Comparison of ENCODE assay signal across 1 cellular context in genomic region chr12:94147991-94148840, GRCh38.
TF ChIP-seq lines count a peak whose summit lies in the region.

Gene PLXNC1 (plus strand): TSS chr12:94148577. CDS start chr12:94148972, 395 bp downstream.

TF ChIP-seq in HepG2, 621 proteins besides CTCF, POLR2A, EP300 and RAD21 (continued from another document and continues in another):
- TF ChIP-seq KLF16 (CRISPR knock-in tag; IDR thresholded peaks at IDR 0.05) (no peak), ZSCAN31 (CRISPR knock-in tag; IDR thresholded peaks at IDR 0.05; ENCODE audit: low read depth) (no peak), RCOR2 (CRISPR knock-in tag; IDR thresholded peaks at IDR 0.05) (no peak), ESRRA (CRISPR knock-in tag; IDR thresholded peaks at IDR 0.05; ENCODE audit: low read depth) (no peak), MTA3 (CRISPR knock-in tag; IDR thresholded peaks at IDR 0.05) (no peak), GABPA (IDR thresholded peaks at IDR 0.05; ENCODE audit: low read depth, low read length) (no peak), GABPA (CRISPR knock-in tag; IDR thresholded peaks at IDR 0.05; ENCODE audit: low read depth) (no peak), RNF2 (conservative IDR thresholded peaks at IDR 0.05; ENCODE audit: low read depth) (0 out of 2 replicates have a peak, but pooled peaks have one; percentile 20), ZNF709 (CRISPR knock-in tag; IDR thresholded peaks at IDR 0.05) (0 out of 2 replicates have a peak, but pooled peaks have one; percentile 2), ZNF550 (CRISPR knock-in tag; IDR thresholded peaks at IDR 0.05; ENCODE audit: borderline replicate concordance) (no peak), SNAPC4 (CRISPR knock-in tag; IDR thresholded peaks at IDR 0.05) (no peak), ZNF432 (CRISPR knock-in tag; IDR thresholded peaks at IDR 0.05; ENCODE audit: borderline replicate concordance) (no peak), ZNF597 (CRISPR knock-in tag; IDR thresholded peaks at IDR 0.05) (no peak), ZNF839 (CRISPR knock-in tag; IDR thresholded peaks at IDR 0.05; ENCODE audit: borderline replicate concordance) (no peak), ARNT (IDR thresholded peaks at IDR 0.05) (no peak), YEATS2 (CRISPR knock-in tag; IDR thresholded peaks at IDR 0.05; ENCODE audit: borderline replicate concordance) (no peak), SALL1 (CRISPR knock-in tag; IDR thresholded peaks at IDR 0.05) (no peak; the same call in 1 of the 2 replicates), ZBTB2 (CRISPR knock-in tag; IDR thresholded peaks at IDR 0.05; ENCODE audit: low read depth) (no peak), GTF3A (CRISPR knock-in tag; conservative IDR thresholded peaks at IDR 0.05) (no peak), FOXA1 (IDR thresholded peaks at IDR 0.05) (no peak), FOXA1 (CRISPR knock-in tag; IDR thresholded peaks at IDR 0.05) (no peak), HOXA9 (CRISPR knock-in tag; IDR thresholded peaks at IDR 0.05; ENCODE audit: borderline replicate concordance) (0 out of 2 replicates have a peak, but pooled peaks have one; percentile 26), TIGD3 (CRISPR knock-in tag; IDR thresholded peaks at IDR 0.05; ENCODE audit: borderline replicate concordance) (no peak), ZZZ3 (CRISPR knock-in tag; IDR thresholded peaks at IDR 0.05; ENCODE audit: borderline replicate concordance) (no peak), ZNF564 (CRISPR knock-in tag; IDR thresholded peaks at IDR 0.05) (peak; percentile 38; the same call in 1 of the 2 replicates), ZNF670 (CRISPR knock-in tag; IDR thresholded peaks at IDR 0.05; ENCODE audit: borderline replicate concordance) (no peak), RNF219 (CRISPR knock-in tag; IDR thresholded peaks at IDR 0.05) (no peak), ZNF414 (CRISPR knock-in tag; IDR thresholded peaks at IDR 0.05) (no peak), ZNF580 (CRISPR knock-in tag; IDR thresholded peaks at IDR 0.05; ENCODE audit: borderline replicate concordance, low read depth) (no peak), MEF2D (CRISPR knock-in tag; IDR thresholded peaks at IDR 0.05) (no peak), HMGXB4 (CRISPR knock-in tag; IDR thresholded peaks at IDR 0.05; ENCODE audit: borderline replicate concordance in 1 of 2, low read depth in 1 of 2) (peak in 1 of 2 experiments; percentile 58; a peak in 1 of 4 replicates), ZBTB7B (CRISPR knock-in tag; IDR thresholded peaks at IDR 0.05) (no peak), PAXIP1 (CRISPR knock-in tag; conservative IDR thresholded peaks at IDR 0.05) (no peak), HIC2 (CRISPR knock-in tag; IDR thresholded peaks at IDR 0.05; ENCODE audit: low read depth) (no peak), STAT6 (CRISPR knock-in tag; IDR thresholded peaks at IDR 0.05; ENCODE audit: borderline replicate concordance) (no peak), PHF21A (CRISPR knock-in tag; IDR thresholded peaks at IDR 0.05) (no peak)
